In genomic region chr11:77198440-77198849, GRCh38 we compare ENCODE assay signal across 9 cellular contexts.
DNase-seq lines count a peak whose midpoint lies in the region; ATAC-seq, FAIRE-seq and TF ChIP-seq lines count a peak whose summit lies in the region.
"Had no signal": no experiment of that assay in that cellular context is flagged by ENCODE, and none has a peak within 500 bp of the region (broad histone marks: within the 10 kb centered on the region; RNA-seq: fewer than 3 reads in every experiment).

No MANE protein-coding gene starts in this region.

- no peaks in the 10 kb centered on the region for H3K36me3 ChIP-seq in GM23338 (ENCODE audit: insufficient read depth)
- peaks cover 88% of the 10 kb centered on the region for H3K36me3 ChIP-seq in WERI-Rb-1
- H3K36me3 ChIP-seq in small intestine (ENCODE audit: control insufficient read depth in 2 of 2, insufficient read depth in 2 of 2, low read length in 2 of 2): no peaks in the 10 kb centered on the region

- H3K27me3 ChIP-seq in GM23338 (ENCODE audit: insufficient read depth) (no peaks in the 10 kb centered on the region), WERI-Rb-1 (ENCODE audit: insufficient read depth, low read depth, severe bottlenecking) (no peaks in the 10 kb centered on the region), small intestine (ENCODE audit: control insufficient read depth in 2 of 2, insufficient read depth in 2 of 2, low read length in 2 of 2) (no peaks in the 10 kb centered on the region)

- H3K27me3 Mint-ChIP-seq in GM23338 (ENCODE audit: insufficient read depth, low read depth, poor library complexity): peaks cover 10% of the 10 kb centered on the region
- H3K27me3 Mint-ChIP-seq in activated T-helper 2 cell treated with anti-CD3 and anti-CD28 coated beads, Interferon-gamma antibody, Interleukin-2, Interleukin-4, amounts not matched to agents 10 μg/mL and 5 μg/mL and 100 μg/mL, durations not matched to agents 14 hours and 24 hours and 36 hours (ENCODE audit: low read depth): no peaks in the 10 kb centered on the region

- H3K27ac ChIP-seq in GM23338 (ENCODE audit: low read depth) (no peak overlapping the region), WERI-Rb-1 (no peak overlapping the region), small intestine (ENCODE audit: low read depth in 1 of 2, low read length in 1 of 2) (no peak overlapping the region)

- DNase-seq in CD1c-positive myeloid dendritic cell (ENCODE audit: extremely low spot score): peak; percentile 13
- peak; percentile 87 for DNase-seq in GM23338 (ENCODE audit: low spot score)
- DNase-seq in WERI-Rb-1: peak; percentile 69
- no peak for DNase-seq in left lobe of liver (ENCODE audit: low spot score)
- DNase-seq in small intestine: no peak
- DNase-seq in activated T-helper 2 cell treated with anti-CD3 and anti-CD28 coated beads, Interferon-gamma antibody, Interleukin-2, Interleukin-4, amounts not matched to agents 10 μg/mL and 5 μg/mL and 100 μg/mL, durations not matched to agents 14 hours and 24 hours and 36 hours (ENCODE audit: low spot score): no peak
- no peak for DNase-seq in NCI-H2081 treated with DMSO at 0.1 percent for 48 hours (lab: John Stamatoyannopoulos, UW)

- no peak for FAIRE-seq in small intestine (lab: Jason Lieb, UNC)
- FAIRE-seq: endometrium had no signal

- H3K4me3 Mint-ChIP-seq in GM23338: no peak overlapping the region
- H3K4me3 Mint-ChIP-seq in activated T-helper 2 cell treated with anti-CD3 and anti-CD28 coated beads, Interferon-gamma antibody, Interleukin-2, Interleukin-4, amounts not matched to agents 10 μg/mL and 5 μg/mL and 100 μg/mL, durations not matched to agents 14 hours and 24 hours and 36 hours (ENCODE audit: low read depth): no peak overlapping the region

- H4K20me1 ChIP-seq in GM23338 (replicated peaks; ENCODE audit: insufficient read depth): no peaks in the 10 kb centered on the region

- H3K4me3 ChIP-seq in GM23338 (no peak overlapping the region), WERI-Rb-1 (ENCODE audit: low read depth, low read length) (no peak overlapping the region), small intestine (ENCODE audit: low read depth in 1 of 2, low read length in 2 of 2) (no peak overlapping the region)

- intact Hi-C loops in activated T-helper 2 cell treated with anti-CD3 and anti-CD28 coated beads, Interferon-gamma antibody, Interleukin-2, Interleukin-4, amounts not matched to agents 10 μg/mL and 5 μg/mL and 100 μg/mL, durations not matched to agents 14 hours and 24 hours and 36 hours (cut with micrococcal nuclease): no loop called here

- no peaks in the 10 kb centered on the region for H3F3A ChIP-seq in GM23338 (replicated peaks; ENCODE audit: low read depth)

- peak overlapping the region; percentile 88; the same call in 1 of the 2 replicates for H2AFZ ChIP-seq in GM23338

- no peaks in the 10 kb centered on the region for H3K79me2 ChIP-seq in GM23338 (replicated peaks; ENCODE audit: insufficient read depth)

- H3K4me2 ChIP-seq in GM23338: no peak overlapping the region

- H3K9me2 ChIP-seq in GM23338 (ENCODE audit: insufficient read depth): no peaks in the 10 kb centered on the region

- H3K4me1 Mint-ChIP-seq in GM23338: peaks cover 5% of the 10 kb centered on the region; the same call in 2 of the 3 replicates
- no peaks in the 10 kb centered on the region for H3K4me1 Mint-ChIP-seq in activated T-helper 2 cell treated with anti-CD3 and anti-CD28 coated beads, Interferon-gamma antibody, Interleukin-2, Interleukin-4, amounts not matched to agents 10 μg/mL and 5 μg/mL and 100 μg/mL, durations not matched to agents 14 hours and 24 hours and 36 hours (ENCODE audit: low read depth)

- no peaks in the 10 kb centered on the region; the same call in 2 of the 3 replicates for H3K36me3 Mint-ChIP-seq in GM23338 (ENCODE audit: low read depth)
- no peaks in the 10 kb centered on the region for H3K36me3 Mint-ChIP-seq in activated T-helper 2 cell treated with anti-CD3 and anti-CD28 coated beads, Interferon-gamma antibody, Interleukin-2, Interleukin-4, amounts not matched to agents 10 μg/mL and 5 μg/mL and 100 μg/mL, durations not matched to agents 14 hours and 24 hours and 36 hours (ENCODE audit: low read depth)

- no peaks in the 10 kb centered on the region for H3K4me1 ChIP-seq in GM23338 (ENCODE audit: insufficient read depth)
- H3K4me1 ChIP-seq in small intestine (ENCODE audit: control insufficient read depth in 2 of 2, insufficient read depth in 1 of 2, low read depth in 1 of 2, low read length in 1 of 2): no peaks in the 10 kb centered on the region

- no peaks in the 10 kb centered on the region for H3K9me3 Mint-ChIP-seq in GM23338
- no peaks in the 10 kb centered on the region for H3K9me3 Mint-ChIP-seq in activated T-helper 2 cell treated with anti-CD3 and anti-CD28 coated beads, Interferon-gamma antibody, Interleukin-2, Interleukin-4, amounts not matched to agents 10 μg/mL and 5 μg/mL and 100 μg/mL, durations not matched to agents 14 hours and 24 hours and 36 hours

- TF ChIP-seq CTCF in GM23338 (conservative IDR thresholded peaks at IDR 0.05; ENCODE audit: low read depth in 2 of 2) (peak; percentile 77 to 87), WERI-Rb-1 (IDR thresholded peaks at IDR 0.05; ENCODE audit: low read depth, low read length) (peak; percentile 80)

- H3K27ac Mint-ChIP-seq in GM23338: peak overlapping the region; percentile 68; the same call in 1 of the 2 replicates
- no peak overlapping the region for H3K27ac Mint-ChIP-seq in activated T-helper 2 cell treated with anti-CD3 and anti-CD28 coated beads, Interferon-gamma antibody, Interleukin-2, Interleukin-4, amounts not matched to agents 10 μg/mL and 5 μg/mL and 100 μg/mL, durations not matched to agents 14 hours and 24 hours and 36 hours

- H3K9me3 ChIP-seq in WERI-Rb-1 (ENCODE audit: severe bottlenecking): no peaks in the 10 kb centered on the region
- H3K9me3 ChIP-seq in small intestine (ENCODE audit: control insufficient read depth, low read depth): no peaks in the 10 kb centered on the region

- 71 to 87% (median 72%) methylated on average over 11 of the region's 11 CpGs for whole genome bisulfite sequencing in small intestine, 3 donors

- ATAC-seq in GM23338: peak; percentile 88
- peak; percentile 16 for ATAC-seq in left lobe of liver
- no peak for ATAC-seq in GM21367 (IDR thresholded peaks at IDR 0.05; ENCODE audit: unreplicated experiment)

TF ChIP-seq in GM23338, 12 proteins besides CTCF, POLR2A, EP300 and RAD21 (continues in another document):
- TF ChIP-seq EZH2 (IDR thresholded peaks at IDR 0.05; ENCODE audit: low read depth, unreplicated experiment): no peak
- TF ChIP-seq REST (IDR thresholded peaks at IDR 0.05; ENCODE audit: unreplicated experiment): no peak
- no peak for TF ChIP-seq ETS1 (IDR thresholded peaks at IDR 0.05)
- TF ChIP-seq ZNF331 (CRISPR knock-in tag; IDR thresholded peaks at IDR 0.05; ENCODE audit: low read depth): no peak
- no peak for TF ChIP-seq POLR2AphosphoS5 (IDR thresholded peaks at IDR 0.05; ENCODE audit: low read depth)
- no peak for TF ChIP-seq STAT1 (IDR thresholded peaks at IDR 0.05; ENCODE audit: unreplicated experiment)
- TF ChIP-seq JUNB (IDR thresholded peaks at IDR 0.05; ENCODE audit: unreplicated experiment): no peak
- no peak for TF ChIP-seq ZNF114 (CRISPR knock-in tag; IDR thresholded peaks at IDR 0.05)
- TF ChIP-seq EZH2phosphoT487 (IDR thresholded peaks at IDR 0.05; ENCODE audit: unreplicated experiment): no peak

Comparison
In these comparisons a context has a peak if more than half of its experiments do, and no peak if none do; other contexts are left out.
1. DNase-seq: peak in CD1c-positive myeloid dendritic cell (single experiment), GM23338 (single experiment) and WERI-Rb-1 (single experiment); none in left lobe of liver (single experiment), small intestine (single experiment), activated T-helper 2 cell treated with anti-CD3 and anti-CD28 coated beads, Interferon-gamma antibody, Interleukin-2, Interleukin-4, amounts not matched to agents 10 μg/mL and 5 μg/mL and 100 μg/mL, durations not matched to agents 14 hours and 24 hours and 36 hours (single experiment) and NCI-H2081 treated with DMSO at 0.1 percent for 48 hours (single experiment).